ENCODE assay signal across 1 cellular context in the genomic region with DNA sequence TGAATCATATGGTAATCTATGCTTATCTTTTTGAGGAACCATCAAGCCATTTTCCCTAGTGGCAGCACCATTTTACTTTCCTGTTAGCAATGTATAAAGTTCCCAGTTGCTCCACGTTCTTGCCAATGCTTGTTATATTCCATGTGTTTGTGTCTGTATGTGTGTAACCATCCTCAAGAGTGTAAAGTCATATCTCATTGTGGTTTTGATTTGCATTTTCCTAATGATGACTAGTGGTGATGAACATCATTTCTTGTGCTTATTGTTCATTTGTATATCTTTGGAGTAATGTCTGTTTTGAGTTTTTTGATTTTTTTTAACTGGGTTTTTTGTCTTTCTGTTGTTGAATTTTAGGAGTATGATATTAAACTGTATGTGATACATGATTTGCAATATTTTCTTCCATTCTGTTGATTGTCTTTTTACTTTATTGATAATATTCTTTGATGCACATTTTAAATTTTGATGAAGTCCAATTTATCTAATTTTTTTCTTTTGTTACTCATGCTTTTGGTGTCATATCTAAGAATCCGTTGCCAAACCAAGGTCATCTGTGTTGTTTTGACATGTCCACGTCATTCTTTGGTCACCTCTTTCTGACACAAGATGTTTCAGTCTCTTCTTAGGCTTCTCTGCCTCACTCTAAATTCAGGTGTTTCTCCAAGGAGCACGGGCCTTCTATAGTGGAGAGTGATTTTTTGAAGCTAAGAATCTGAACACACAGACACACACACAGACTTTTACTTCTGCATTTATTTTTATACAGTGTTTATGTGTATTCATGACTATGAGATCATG.
TF ChIP-seq lines count a peak whose summit lies in the region.

No MANE protein-coding gene starts in this region.

TF ChIP-seq in GM12878, 131 proteins besides CTCF, POLR2A, EP300 and RAD21:
- TF ChIP-seq PML (IDR thresholded peaks at IDR 0.05; ENCODE audit: low read length) (no peak), RUNX3 (IDR thresholded peaks at IDR 0.05; ENCODE audit: low read length) (peak; percentile 37; the same call in 1 of the 2 replicates), DPF2 (IDR thresholded peaks at IDR 0.05) (no peak), ATF7 (IDR thresholded peaks at IDR 0.05; ENCODE audit: low read depth) (0 out of 2 replicates have a peak, but pooled peaks have one; percentile 13), EZH2 (IDR thresholded peaks at IDR 0.05; ENCODE audit: borderline replicate concordance, control insufficient read depth, low read depth, low read length) (no peak)
